8 cellular contexts compared by ENCODE assay signal in the genomic region with DNA sequence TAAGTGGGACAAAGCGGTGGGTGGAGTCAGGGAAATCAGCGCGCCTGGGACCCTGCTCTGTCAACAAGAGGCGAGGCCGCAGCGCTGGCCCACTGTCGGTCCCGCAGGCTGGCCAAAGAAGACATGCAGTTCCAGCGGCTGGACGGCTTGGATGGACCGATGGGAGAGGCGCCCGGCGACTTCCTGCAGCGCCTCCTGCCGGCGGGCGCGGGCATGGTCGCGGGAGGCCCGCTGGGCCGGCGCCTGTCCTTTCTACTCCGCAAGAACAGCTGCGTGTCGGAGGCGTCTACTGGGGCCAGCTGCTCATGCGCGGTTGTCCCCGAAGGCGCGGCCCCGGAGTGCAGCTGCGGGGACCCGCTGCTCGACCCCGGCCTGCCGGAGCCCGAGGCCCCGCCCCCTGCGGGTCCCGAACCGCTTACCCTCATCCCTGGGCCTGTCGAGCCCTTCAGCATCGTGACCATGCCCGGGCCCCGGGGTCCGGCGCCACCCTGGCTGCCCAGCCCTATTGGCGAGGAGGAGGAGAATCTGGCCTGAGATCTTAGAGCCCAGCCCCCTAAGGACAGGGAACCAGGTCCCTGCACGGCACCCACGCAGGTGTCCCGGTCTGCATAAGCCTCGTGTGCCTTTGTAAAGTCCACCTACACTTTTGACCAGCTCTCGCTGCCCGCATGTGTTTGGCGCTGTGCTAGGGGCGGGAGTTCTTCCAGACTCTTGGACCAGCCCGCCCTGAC. TPM values are rescaled to one million over a fixed set of nuclear protein-coding genes. Genes with fewer than 3 reads are reported as not detected.
DNase-seq lines count a peak whose midpoint lies in the region; ATAC-seq, FAIRE-seq and TF ChIP-seq lines count a peak whose summit lies in the region.

No MANE protein-coding gene starts in this region.

- peak; percentile 93 for TF ChIP-seq CTCF in CD8-positive, alpha-beta T cell (IDR thresholded peaks at IDR 0.05)
- TF ChIP-seq CTCF in nephron progenitor cell (IDR thresholded peaks at IDR 0.05) (peak; percentile 92), tibial artery (IDR thresholded peaks at IDR 0.05) (peak; percentile 83 to 88)

- H3K27me3 ChIP-seq in CD8-positive, alpha-beta T cell (ENCODE audit: insufficient read depth, low read length): peaks cover 4% of the 10 kb centered on the region
- no peaks in the 10 kb centered on the region for H3K27me3 ChIP-seq in HUES64 (ENCODE audit: insufficient read depth, low read length)
- H3K27me3 ChIP-seq in tibial artery: peaks cover 0 to 10% of the 10 kb centered on the region in 2 donors

- CTCF ChIA-PET in CD8-positive, alpha-beta T cell (lab: Charles Lee): interaction anchor here (0.6 to 17.5 kb wide), 27 partner anchors 15 to 193 kb away, joined by 3 to 339 read pairs (median 4); a partner anchor contains a TSS

- peak; percentile 78 for ATAC-seq in CD8-positive, alpha-beta T cell
- no peak for ATAC-seq in HG02798 (IDR thresholded peaks at IDR 0.05; ENCODE audit: poor library complexity, unreplicated experiment)

- no peak overlapping the region for H3K4me3 ChIP-seq in CD8-positive, alpha-beta T cell (ENCODE audit: low read depth, low read length)
- H3K4me3 ChIP-seq in HUES64 (ENCODE audit: low read length) (peak overlapping the region; percentile 45), tibial artery (peak overlapping the region; percentile 41 to 51)

- H3K27ac ChIP-seq in CD8-positive, alpha-beta T cell (ENCODE audit: low read depth, low read length): no peak overlapping the region
- H3K27ac ChIP-seq in HUES64 (ENCODE audit: low read depth, low read length) (no peak overlapping the region), tibial artery (peak overlapping the region; percentile 45 to 66)

- H3K27ac Mint-ChIP-seq in CD8-positive, alpha-beta T cell: no peak overlapping the region
- no peak overlapping the region for H3K27ac Mint-ChIP-seq in nephron progenitor cell

- peak overlapping the region; percentile 18 for H3K4me3 Mint-ChIP-seq in CD8-positive, alpha-beta T cell
- peak overlapping the region; percentile 71 for H3K4me3 Mint-ChIP-seq in nephron progenitor cell

- peaks cover 16% of the 10 kb centered on the region for H3K27me3 Mint-ChIP-seq in CD8-positive, alpha-beta T cell (ENCODE audit: low read depth)
- peaks cover 38% of the 10 kb centered on the region for H3K27me3 Mint-ChIP-seq in nephron progenitor cell (ENCODE audit: low read depth, poor library complexity)

- WGBS in HUES64: 7% methylated on average over 60 of the region's 60 CpGs

- DNase-seq in CD8-positive, alpha-beta T cell: peak; percentile 32 to 70 (median 48)
- peak; percentile 36 for DNase-seq in RCC 7860 (ENCODE audit: low spot score)
- peak; percentile 53 for DNase-seq in activated T-helper 9 cell treated with anti-CD3 and anti-CD28 coated beads, Interleukin-2, amount 50 U/mL, for 16 hours (ENCODE audit: low read depth)
- DNase-seq in fibroblast of the conjunctiva (ENCODE audit: low read depth): peak; percentile 49
- peak; percentile 87 for DNase-seq in nephron progenitor cell
- DNase-seq in tibial artery: peak; percentile 59 to 80

- POLR2A ChIA-PET in CD8-positive, alpha-beta T cell (lab: Charles Lee): interaction anchor here (1.3 to 1.6 kb wide), 2 partner anchors 20 to 40 kb away, joined by 3 to 4 read pairs; a partner anchor contains a TSS

- no peaks in the 10 kb centered on the region for H3K36me3 Mint-ChIP-seq in CD8-positive, alpha-beta T cell
- H3K36me3 Mint-ChIP-seq in nephron progenitor cell (ENCODE audit: low read depth): peaks cover 17% of the 10 kb centered on the region

- no peaks in the 10 kb centered on the region for H3K36me3 ChIP-seq in CD8-positive, alpha-beta T cell (ENCODE audit: insufficient read depth, low read length)
- H3K36me3 ChIP-seq in HUES64 (ENCODE audit: insufficient read depth, low read length): no peaks in the 10 kb centered on the region; the same call in 1 of the 2 replicates
- peaks cover 0 to 8% (median 0%) of the 10 kb centered on the region in 3 donors for H3K36me3 ChIP-seq in tibial artery

- H3K9me3 Mint-ChIP-seq in CD8-positive, alpha-beta T cell: peaks cover 2% of the 10 kb centered on the region
- peaks cover 14% of the 10 kb centered on the region for H3K9me3 Mint-ChIP-seq in nephron progenitor cell

- no peak for FAIRE-seq in RCC 7860 (lab: Jason Lieb, UNC)

- H3K9ac ChIP-seq in HUES64 (ENCODE audit: low read depth, low read length): no peak overlapping the region

- H3K4me1 Mint-ChIP-seq in CD8-positive, alpha-beta T cell (ENCODE audit: low read depth): peaks cover 6% of the 10 kb centered on the region
- H3K4me1 Mint-ChIP-seq in nephron progenitor cell: peaks cover 5% of the 10 kb centered on the region

- no peaks in the 10 kb centered on the region for H3K9me3 ChIP-seq in CD8-positive, alpha-beta T cell (ENCODE audit: low read length)
- H3K9me3 ChIP-seq in HUES64 (ENCODE audit: insufficient read depth, low read depth, low read length) (no peaks in the 10 kb centered on the region), tibial artery (no peaks in the 10 kb centered on the region)

- intact Hi-C loops in CD8-positive, alpha-beta T cell (cut with DNase I, micrococcal nuclease): loop anchor here (1.0 to 2.0 kb wide), 5 partner anchors 20 to 193 kb away; a partner anchor contains a TSS
- intact Hi-C loops in tibial artery (cut with DNase I; ENCODE audit: low total_unique reads): no loop called here

- H3K4me1 ChIP-seq in CD8-positive, alpha-beta T cell (ENCODE audit: insufficient read depth, low read length): peaks cover 7% of the 10 kb centered on the region
- no peaks in the 10 kb centered on the region for H3K4me1 ChIP-seq in HUES64 (ENCODE audit: insufficient read depth, low read length)
- peaks cover 0 to 12% (median 11%) of the 10 kb centered on the region in 4 donors for H3K4me1 ChIP-seq in tibial artery

RNA-seq across cellular contexts. Expression of a gene that starts 6.1 kb away (rescaled TPM):
- not detected for total RNA-seq in CD8-positive, alpha-beta T cell
- 0.55 TPM for polyA plus RNA-seq in HUES64 (2013, experiment 1 of 2)
- 1.1 TPM for polyA plus RNA-seq in HUES64 (2013, experiment 2 of 2)

RNA-seq across cellular contexts. Expression of a gene that starts 17.6 kb away (rescaled TPM):
- total RNA-seq in CD8-positive, alpha-beta T cell: 10 to 100 TPM; 13.2 to 13.6 TPM
- 23.3 TPM for polyA plus RNA-seq in HUES64 (2013, experiment 1 of 2)
- 23.0 TPM for polyA plus RNA-seq in HUES64 (2013, experiment 2 of 2)

RNA-seq across cellular contexts. Expression of a gene that starts 20.4 kb away (rescaled TPM):
- 10 to 100 TPM; 17.6 to 19.8 TPM for total RNA-seq in CD8-positive, alpha-beta T cell
- polyA plus RNA-seq in HUES64 (2013, experiment 1 of 2): 107 TPM
- polyA plus RNA-seq in HUES64 (2013, experiment 2 of 2): 103 TPM

RNA-seq across cellular contexts. Expression of a gene that starts 23.2 kb away (rescaled TPM):
- total RNA-seq in CD8-positive, alpha-beta T cell: 100 to 1,000 TPM; 197 to 213 TPM
- polyA plus RNA-seq in HUES64 (2013, experiment 1 of 2): 124 TPM
- 129 TPM for polyA plus RNA-seq in HUES64 (2013, experiment 2 of 2)

RNA-seq across cellular contexts. Expression of a gene that starts 33.6 kb away (rescaled TPM):
- total RNA-seq in CD8-positive, alpha-beta T cell: 1,000 to 10,000 TPM; 2,704 to 2,791 TPM
- 2.4 TPM for polyA plus RNA-seq in HUES64 (2013, experiment 1 of 2)
- 3.6 TPM for polyA plus RNA-seq in HUES64 (2013, experiment 2 of 2)

Comparison
In these comparisons a context has a peak if more than half of its experiments do, and no peak if none do; other contexts are left out.
1. DNase-seq: peak in every context shown above with its lines; median percentile 87 in nephron progenitor cell; 70 in tibial artery; 53 in activated T-helper 9 cell treated with anti-CD3 and anti-CD28 coated beads, Interleukin-2, amount 50 U/mL, for 16 hours; 49 in fibroblast of the conjunctiva; 48 in CD8-positive, alpha-beta T cell; 36 in RCC 7860.
2. H3K27ac ChIP-seq: peak in tibial artery (2 of 2); none in CD8-positive, alpha-beta T cell (single experiment) and HUES64 (single experiment).
3. Peak in every context shown above with its lines, with median percentiles within 50 percentile points of each other: CTCF ChIP-seq.